ENCODE assay signal across 1 cellular context in the genomic region with DNA sequence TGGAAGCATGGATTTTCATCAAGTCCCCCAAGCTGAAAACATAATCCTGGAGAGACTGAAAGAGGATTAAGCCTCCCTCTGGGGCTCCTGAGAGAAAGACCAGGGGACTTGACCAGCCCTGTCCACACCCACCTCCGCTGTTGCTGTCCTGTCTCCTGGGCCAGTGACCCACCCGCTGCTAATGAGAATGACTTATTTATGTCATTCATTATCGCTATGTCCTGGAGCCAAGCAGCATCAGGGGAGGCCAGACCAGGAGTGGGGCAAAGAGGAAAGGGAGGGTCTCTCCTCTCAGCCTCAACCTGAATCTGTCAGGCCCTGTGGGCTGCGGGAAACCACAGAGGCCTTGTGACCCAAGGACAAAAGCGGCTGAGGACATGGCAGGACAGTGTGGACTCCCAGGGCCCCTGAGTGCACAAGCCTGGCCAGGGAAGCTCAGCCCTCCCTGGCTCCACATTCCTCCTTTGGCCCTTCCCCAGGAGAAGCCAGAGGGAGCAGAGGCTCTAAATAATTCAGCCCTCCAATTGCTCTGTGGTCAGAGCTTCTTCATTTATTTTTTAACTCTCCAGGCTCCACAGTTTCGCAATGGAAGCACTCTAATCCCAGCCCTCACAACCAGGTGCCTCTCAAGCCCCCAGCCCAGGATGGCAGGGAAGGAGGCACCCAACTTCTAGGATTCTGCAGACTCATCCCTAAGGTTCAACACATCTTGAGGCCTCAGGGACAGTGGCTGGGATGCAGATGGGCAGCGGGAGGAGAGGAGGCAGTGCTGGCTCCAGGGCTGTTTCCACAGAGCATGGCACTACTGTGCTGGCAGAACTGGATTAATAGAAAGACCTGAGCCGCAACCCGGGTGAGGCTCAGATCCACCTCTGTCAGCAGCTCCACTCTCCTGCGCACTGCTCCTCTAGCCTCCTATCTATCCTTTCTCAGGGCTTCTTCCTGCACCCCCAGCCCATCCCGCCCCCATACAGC.
A peak's percentile ranks its signal among the peaks of the same experiment; 100 is the strongest.
TF ChIP-seq lines count a peak whose summit lies in the region.

No MANE protein-coding gene starts in this region.

TF ChIP-seq in HepG2, 621 proteins besides CTCF, POLR2A, EP300 and RAD21 (continued from another document and continues in another):
- TF ChIP-seq HDAC6 (IDR thresholded peaks at IDR 0.05; ENCODE audit: low read depth, low read length) (no peak), AHR (CRISPR knock-in tag; IDR thresholded peaks at IDR 0.05) (no peak), ZNF546 (CRISPR knock-in tag; conservative IDR thresholded peaks at IDR 0.05) (0 out of 2 replicates have a peak, but pooled peaks have one; percentile 69), SPEN (CRISPR knock-in tag; IDR thresholded peaks at IDR 0.05; ENCODE audit: low read depth) (0 out of 2 replicates have a peak, but pooled peaks have one; percentile 10), ZNF329 (CRISPR knock-in tag; IDR thresholded peaks at IDR 0.05; ENCODE audit: low read depth) (no peak), ZBTB1 (CRISPR knock-in tag; IDR thresholded peaks at IDR 0.05; ENCODE audit: borderline replicate concordance) (no peak), ZNF619 (CRISPR knock-in tag; IDR thresholded peaks at IDR 0.05) (no peak), MED1 (CRISPR knock-in tag; IDR thresholded peaks at IDR 0.05) (peak; percentile 25; the same call in 1 of the 2 replicates), ZNF484 (CRISPR knock-in tag; IDR thresholded peaks at IDR 0.05; ENCODE audit: borderline replicate concordance, low read depth) (no peak), ZNF629 (CRISPR knock-in tag; conservative IDR thresholded peaks at IDR 0.05) (no peak), ATM (IDR thresholded peaks at IDR 0.05; ENCODE audit: borderline replicate concordance) (no peak), HNRNPL (IDR thresholded peaks at IDR 0.05; ENCODE audit: low read depth, low read length) (0 out of 2 replicates have a peak, but pooled peaks have one; percentile 29), NR3C1 (CRISPR knock-in tag; IDR thresholded peaks at IDR 0.05) (no peak), RBM22 (optimal IDR thresholded peaks at IDR 0.05; ENCODE audit: low read length) (no peak), ZNF263 (CRISPR knock-in tag; IDR thresholded peaks at IDR 0.05) (0 out of 2 replicates have a peak, but pooled peaks have one; percentile 25), U2AF1 (optimal IDR thresholded peaks at IDR 0.05; ENCODE audit: low read depth, low read length) (no peak), BCL6 (CRISPR knock-in tag; IDR thresholded peaks at IDR 0.05) (peak; percentile 41), REPIN1 (CRISPR knock-in tag; IDR thresholded peaks at IDR 0.05; ENCODE audit: borderline replicate concordance, low read depth) (0 out of 2 replicates have a peak, but pooled peaks have one; percentile 48), RORA (CRISPR knock-in tag; IDR thresholded peaks at IDR 0.05) (no peak), ZNF772 (CRISPR knock-in tag; IDR thresholded peaks at IDR 0.05) (peak; percentile 63; the same call in 1 of the 2 replicates), SMAD3 (CRISPR knock-in tag; IDR thresholded peaks at IDR 0.05) (peak; percentile 41; the same call in 1 of the 2 replicates), FOSL2 (CRISPR knock-in tag; IDR thresholded peaks at IDR 0.05) (0 out of 2 replicates have a peak, but pooled peaks have one; percentile 16), PITX1 (CRISPR knock-in tag; IDR thresholded peaks at IDR 0.05) (no peak), ZNF20 (CRISPR knock-in tag; IDR thresholded peaks at IDR 0.05) (no peak), TSC22D2 (CRISPR knock-in tag; IDR thresholded peaks at IDR 0.05; ENCODE audit: borderline replicate concordance) (0 out of 2 replicates have a peak, but pooled peaks have one; percentile 75), CHD2 (IDR thresholded peaks at IDR 0.05; ENCODE audit: low read depth, low read length) (no peak), KMT2A (CRISPR knock-in tag; IDR thresholded peaks at IDR 0.05) (no peak), FOXA3 (CRISPR knock-in tag; IDR thresholded peaks at IDR 0.05) (peak; percentile 28; the same call in 1 of the 2 replicates), ZNF562 (CRISPR knock-in tag; IDR thresholded peaks at IDR 0.05; ENCODE audit: borderline replicate concordance) (no peak), ZNF264 (CRISPR knock-in tag; IDR thresholded peaks at IDR 0.05) (no peak), CHD4 (IDR thresholded peaks at IDR 0.05; ENCODE audit: borderline replicate concordance, low read length) (peak; percentile 70; the same call in 1 of the 2 replicates), TBX2 (CRISPR knock-in tag; IDR thresholded peaks at IDR 0.05; ENCODE audit: borderline replicate concordance) (peak; percentile 55; the same call in 1 of the 2 replicates), ZFP90 (CRISPR knock-in tag; IDR thresholded peaks at IDR 0.05; ENCODE audit: borderline replicate concordance) (no peak), TBL1XR1 (IDR thresholded peaks at IDR 0.05; ENCODE audit: borderline replicate concordance, low read length, partially characterized antibody) (peak; percentile 13), POLR2G (IDR thresholded peaks at IDR 0.05; ENCODE audit: low read depth, low read length) (peak; percentile 72; the same call in 1 of the 2 replicates), ZNF343 (CRISPR knock-in tag; IDR thresholded peaks at IDR 0.05) (no peak)
- TF ChIP-seq, protein P1, sequence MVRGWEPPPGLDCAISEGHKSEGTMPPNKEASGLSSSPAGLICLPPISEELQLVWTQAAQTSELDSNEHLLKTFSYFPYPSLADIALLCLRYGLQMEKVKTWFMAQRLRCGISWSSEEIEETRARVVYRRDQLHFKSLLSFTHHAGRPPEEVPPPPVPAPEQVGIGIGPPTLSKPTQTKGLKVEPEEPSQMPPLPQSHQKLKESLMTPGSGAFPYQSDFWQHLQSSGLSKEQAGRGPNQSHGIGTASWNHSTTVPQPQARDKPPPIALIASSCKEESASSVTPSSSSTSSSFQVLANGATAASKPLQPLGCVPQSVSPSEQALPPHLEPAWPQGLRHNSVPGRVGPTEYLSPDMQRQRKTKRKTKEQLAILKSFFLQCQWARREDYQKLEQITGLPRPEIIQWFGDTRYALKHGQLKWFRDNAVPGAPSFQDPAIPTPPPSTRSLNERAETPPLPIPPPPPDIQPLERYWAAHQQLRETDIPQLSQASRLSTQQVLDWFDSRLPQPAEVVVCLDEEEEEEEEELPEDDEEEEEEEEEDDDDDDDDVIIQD (CRISPR knock-in tag; IDR thresholded peaks at IDR 0.05; ENCODE audit: low read depth), result 0 out of 2 replicates have a peak, but pooled peaks have one; percentile 18
- TF ChIP-seq, protein P2, sequence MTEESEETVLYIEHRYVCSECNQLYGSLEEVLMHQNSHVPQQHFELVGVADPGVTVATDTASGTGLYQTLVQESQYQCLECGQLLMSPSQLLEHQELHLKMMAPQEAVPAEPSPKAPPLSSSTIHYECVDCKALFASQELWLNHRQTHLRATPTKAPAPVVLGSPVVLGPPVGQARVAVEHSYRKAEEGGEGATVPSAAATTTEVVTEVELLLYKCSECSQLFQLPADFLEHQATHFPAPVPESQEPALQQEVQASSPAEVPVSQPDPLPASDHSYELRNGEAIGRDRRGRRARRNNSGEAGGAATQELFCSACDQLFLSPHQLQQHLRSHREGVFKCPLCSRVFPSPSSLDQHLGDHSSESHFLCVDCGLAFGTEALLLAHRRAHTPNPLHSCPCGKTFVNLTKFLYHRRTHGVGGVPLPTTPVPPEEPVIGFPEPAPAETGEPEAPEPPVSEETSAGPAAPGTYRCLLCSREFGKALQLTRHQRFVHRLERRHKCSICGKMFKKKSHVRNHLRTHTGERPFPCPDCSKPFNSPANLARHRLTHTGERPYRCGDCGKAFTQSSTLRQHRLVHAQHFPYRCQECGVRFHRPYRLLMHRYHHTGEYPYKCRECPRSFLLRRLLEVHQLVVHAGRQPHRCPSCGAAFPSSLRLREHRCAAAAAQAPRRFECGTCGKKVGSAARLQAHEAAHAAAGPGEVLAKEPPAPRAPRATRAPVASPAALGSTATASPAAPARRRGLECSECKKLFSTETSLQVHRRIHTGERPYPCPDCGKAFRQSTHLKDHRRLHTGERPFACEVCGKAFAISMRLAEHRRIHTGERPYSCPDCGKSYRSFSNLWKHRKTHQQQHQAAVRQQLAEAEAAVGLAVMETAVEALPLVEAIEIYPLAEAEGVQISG (CRISPR knock-in tag; IDR thresholded peaks at IDR 0.05), result peak; percentile 55
- TF ChIP-seq, protein P3, sequence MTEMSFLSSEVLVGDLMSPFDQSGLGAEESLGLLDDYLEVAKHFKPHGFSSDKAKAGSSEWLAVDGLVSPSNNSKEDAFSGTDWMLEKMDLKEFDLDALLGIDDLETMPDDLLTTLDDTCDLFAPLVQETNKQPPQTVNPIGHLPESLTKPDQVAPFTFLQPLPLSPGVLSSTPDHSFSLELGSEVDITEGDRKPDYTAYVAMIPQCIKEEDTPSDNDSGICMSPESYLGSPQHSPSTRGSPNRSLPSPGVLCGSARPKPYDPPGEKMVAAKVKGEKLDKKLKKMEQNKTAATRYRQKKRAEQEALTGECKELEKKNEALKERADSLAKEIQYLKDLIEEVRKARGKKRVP (CRISPR knock-in tag; IDR thresholded peaks at IDR 0.05), result no peak
- TF ChIP-seq, protein P4, sequence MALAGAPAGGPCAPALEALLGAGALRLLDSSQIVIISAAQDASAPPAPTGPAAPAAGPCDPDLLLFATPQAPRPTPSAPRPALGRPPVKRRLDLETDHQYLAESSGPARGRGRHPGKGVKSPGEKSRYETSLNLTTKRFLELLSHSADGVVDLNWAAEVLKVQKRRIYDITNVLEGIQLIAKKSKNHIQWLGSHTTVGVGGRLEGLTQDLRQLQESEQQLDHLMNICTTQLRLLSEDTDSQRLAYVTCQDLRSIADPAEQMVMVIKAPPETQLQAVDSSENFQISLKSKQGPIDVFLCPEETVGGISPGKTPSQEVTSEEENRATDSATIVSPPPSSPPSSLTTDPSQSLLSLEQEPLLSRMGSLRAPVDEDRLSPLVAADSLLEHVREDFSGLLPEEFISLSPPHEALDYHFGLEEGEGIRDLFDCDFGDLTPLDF (CRISPR knock-in tag; IDR thresholded peaks at IDR 0.05), result no peak
- TF ChIP-seq, protein P5, sequence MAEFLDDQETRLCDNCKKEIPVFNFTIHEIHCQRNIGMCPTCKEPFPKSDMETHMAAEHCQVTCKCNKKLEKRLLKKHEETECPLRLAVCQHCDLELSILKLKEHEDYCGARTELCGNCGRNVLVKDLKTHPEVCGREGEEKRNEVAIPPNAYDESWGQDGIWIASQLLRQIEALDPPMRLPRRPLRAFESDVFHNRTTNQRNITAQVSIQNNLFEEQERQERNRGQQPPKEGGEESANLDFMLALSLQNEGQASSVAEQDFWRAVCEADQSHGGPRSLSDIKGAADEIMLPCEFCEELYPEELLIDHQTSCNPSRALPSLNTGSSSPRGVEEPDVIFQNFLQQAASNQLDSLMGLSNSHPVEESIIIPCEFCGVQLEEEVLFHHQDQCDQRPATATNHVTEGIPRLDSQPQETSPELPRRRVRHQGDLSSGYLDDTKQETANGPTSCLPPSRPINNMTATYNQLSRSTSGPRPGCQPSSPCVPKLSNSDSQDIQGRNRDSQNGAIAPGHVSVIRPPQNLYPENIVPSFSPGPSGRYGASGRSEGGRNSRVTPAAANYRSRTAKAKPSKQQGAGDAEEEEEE (CRISPR knock-in tag; IDR thresholded peaks at IDR 0.05; ENCODE audit: borderline replicate concordance), result no peak
- TF ChIP-seq, protein P6, sequence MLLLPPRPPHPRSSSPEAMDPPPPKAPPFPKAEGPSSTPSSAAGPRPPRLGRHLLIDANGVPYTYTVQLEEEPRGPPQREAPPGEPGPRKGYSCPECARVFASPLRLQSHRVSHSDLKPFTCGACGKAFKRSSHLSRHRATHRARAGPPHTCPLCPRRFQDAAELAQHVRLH (CRISPR knock-in tag; IDR thresholded peaks at IDR 0.05; ENCODE audit: borderline replicate concordance, low read depth), result no peak
- TF ChIP-seq, protein P7, sequence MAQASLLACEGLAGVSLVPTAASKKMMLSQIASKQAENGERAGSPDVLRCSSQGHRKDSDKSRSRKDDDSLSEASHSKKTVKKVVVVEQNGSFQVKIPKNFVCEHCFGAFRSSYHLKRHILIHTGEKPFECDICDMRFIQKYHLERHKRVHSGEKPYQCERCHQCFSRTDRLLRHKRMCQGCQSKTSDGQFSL (CRISPR knock-in tag; IDR thresholded peaks at IDR 0.05), result no peak
- TF ChIP-seq, protein P8, sequence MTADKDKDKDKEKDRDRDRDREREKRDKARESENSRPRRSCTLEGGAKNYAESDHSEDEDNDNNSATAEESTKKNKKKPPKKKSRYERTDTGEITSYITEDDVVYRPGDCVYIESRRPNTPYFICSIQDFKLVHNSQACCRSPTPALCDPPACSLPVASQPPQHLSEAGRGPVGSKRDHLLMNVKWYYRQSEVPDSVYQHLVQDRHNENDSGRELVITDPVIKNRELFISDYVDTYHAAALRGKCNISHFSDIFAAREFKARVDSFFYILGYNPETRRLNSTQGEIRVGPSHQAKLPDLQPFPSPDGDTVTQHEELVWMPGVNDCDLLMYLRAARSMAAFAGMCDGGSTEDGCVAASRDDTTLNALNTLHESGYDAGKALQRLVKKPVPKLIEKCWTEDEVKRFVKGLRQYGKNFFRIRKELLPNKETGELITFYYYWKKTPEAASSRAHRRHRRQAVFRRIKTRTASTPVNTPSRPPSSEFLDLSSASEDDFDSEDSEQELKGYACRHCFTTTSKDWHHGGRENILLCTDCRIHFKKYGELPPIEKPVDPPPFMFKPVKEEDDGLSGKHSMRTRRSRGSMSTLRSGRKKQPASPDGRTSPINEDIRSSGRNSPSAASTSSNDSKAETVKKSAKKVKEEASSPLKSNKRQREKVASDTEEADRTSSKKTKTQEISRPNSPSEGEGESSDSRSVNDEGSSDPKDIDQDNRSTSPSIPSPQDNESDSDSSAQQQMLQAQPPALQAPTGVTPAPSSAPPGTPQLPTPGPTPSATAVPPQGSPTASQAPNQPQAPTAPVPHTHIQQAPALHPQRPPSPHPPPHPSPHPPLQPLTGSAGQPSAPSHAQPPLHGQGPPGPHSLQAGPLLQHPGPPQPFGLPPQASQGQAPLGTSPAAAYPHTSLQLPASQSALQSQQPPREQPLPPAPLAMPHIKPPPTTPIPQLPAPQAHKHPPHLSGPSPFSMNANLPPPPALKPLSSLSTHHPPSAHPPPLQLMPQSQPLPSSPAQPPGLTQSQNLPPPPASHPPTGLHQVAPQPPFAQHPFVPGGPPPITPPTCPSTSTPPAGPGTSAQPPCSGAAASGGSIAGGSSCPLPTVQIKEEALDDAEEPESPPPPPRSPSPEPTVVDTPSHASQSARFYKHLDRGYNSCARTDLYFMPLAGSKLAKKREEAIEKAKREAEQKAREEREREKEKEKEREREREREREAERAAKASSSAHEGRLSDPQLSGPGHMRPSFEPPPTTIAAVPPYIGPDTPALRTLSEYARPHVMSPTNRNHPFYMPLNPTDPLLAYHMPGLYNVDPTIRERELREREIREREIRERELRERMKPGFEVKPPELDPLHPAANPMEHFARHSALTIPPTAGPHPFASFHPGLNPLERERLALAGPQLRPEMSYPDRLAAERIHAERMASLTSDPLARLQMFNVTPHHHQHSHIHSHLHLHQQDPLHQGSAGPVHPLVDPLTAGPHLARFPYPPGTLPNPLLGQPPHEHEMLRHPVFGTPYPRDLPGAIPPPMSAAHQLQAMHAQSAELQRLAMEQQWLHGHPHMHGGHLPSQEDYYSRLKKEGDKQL (CRISPR knock-in tag; IDR thresholded peaks at IDR 0.05; ENCODE audit: low read depth), result no peak
